In genomic region chr3:73363093-73363492, GRCh38 we compare ENCODE assay signal across 10 cellular contexts.
"Had no signal": no experiment of that assay in that cellular context is flagged by ENCODE, and none has a peak within 500 bp of the region (broad histone marks: within the 10 kb centered on the region; RNA-seq: fewer than 3 reads in every experiment).

No MANE protein-coding gene starts in this region.

- H3K4me1 Mint-ChIP-seq: IgD-negative memory B cell had no signal

- H3K4me3 ChIP-seq: GM23248, HAP-1 had no signal

- H3K27me3 Mint-ChIP-seq: IgD-negative memory B cell had no signal

- H3K27ac Mint-ChIP-seq: HFFc6, IgD-negative memory B cell had no signal

- H3K9me3 ChIP-seq: HAP-1 had no signal

- H3K27ac ChIP-seq: GM23248, HL-60 had no signal

- H3K4me1 ChIP-seq: HAP-1 had no signal

- H3K4me3 Mint-ChIP-seq: HFFc6 had no signal

- DNase-seq: GM23248, GOT3, H7, HFFc6, KBM-7 had no signal

- H3K9ac ChIP-seq: GM23248 had no signal

- H3K36me3 Mint-ChIP-seq: IgD-negative memory B cell had no signal

- ATAC-seq: HCT116, HepG2 had no signal

- H2AFZ ChIP-seq: GM23248 had no signal

- H3K36me3 ChIP-seq: HAP-1 had no signal
